ENCODE assay signal across 9 cellular contexts in the genomic region with DNA sequence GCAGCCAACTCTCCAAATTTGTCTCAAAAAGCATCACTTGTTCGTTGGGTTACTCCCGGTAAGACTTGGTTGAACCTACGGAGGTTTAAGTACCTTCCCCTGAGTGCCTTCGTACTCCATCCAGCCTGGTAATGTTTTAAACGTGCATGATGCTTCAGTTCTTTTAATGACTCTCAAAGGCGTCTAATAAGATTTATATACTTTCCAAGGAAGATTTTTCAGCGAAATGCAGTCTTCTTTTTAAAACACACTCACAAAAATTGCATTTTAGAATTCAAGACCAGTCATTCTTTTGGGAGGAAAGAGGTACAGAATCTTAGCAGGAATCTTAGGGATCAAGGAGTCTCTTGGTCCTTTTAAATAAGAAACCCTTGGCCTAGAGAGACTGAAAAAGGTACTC. TPM values are rescaled to one million over a fixed set of nuclear protein-coding genes. Genes with fewer than 3 reads are reported as not detected.
DNase-seq lines count a peak whose midpoint lies in the region; ATAC-seq, FAIRE-seq and TF ChIP-seq lines count a peak whose summit lies in the region.
"Had no signal": no experiment of that assay in that cellular context is flagged by ENCODE, and none has a peak within 500 bp of the region (broad histone marks: within the 10 kb centered on the region; RNA-seq: fewer than 3 reads in every experiment).

No MANE protein-coding gene starts in this region.

- H3K4me1 Mint-ChIP-seq in MCF 10A (ENCODE audit: insufficient read depth, unreplicated experiment) = no peaks in the 10 kb centered on the region
- peaks cover 0 to 26% (median 17%) of the 10 kb centered on the region in 7 donors for H3K4me1 Mint-ChIP-seq in naive thymus-derived CD4-positive, alpha-beta T cell

- TF ChIP-seq EP300 in A549 (IDR thresholded peaks at IDR 0.05) = no peak

- H3K9me3 ChIP-seq in A549 (no peaks in the 10 kb centered on the region), HAP-1 (no peaks in the 10 kb centered on the region)
- H3K9me3 ChIP-seq in naive thymus-derived CD4-positive, alpha-beta T cell (ENCODE audit: control insufficient read depth in 2 of 3, low read length in 3 of 3) = no peaks in the 10 kb centered on the region

- no peak for TF ChIP-seq RAD21 in A549 (conservative IDR thresholded peaks at IDR 0.05 in 1 of 2, IDR thresholded peaks at IDR 0.05 in 1 of 2)

- no peaks in the 10 kb centered on the region for H3K9me3 Mint-ChIP-seq in MCF 10A (ENCODE audit: unreplicated experiment)
- H3K9me3 Mint-ChIP-seq in naive thymus-derived CD4-positive, alpha-beta T cell = no peaks in the 10 kb centered on the region

- H3K36me3 Mint-ChIP-seq in MCF 10A (ENCODE audit: insufficient read depth, unreplicated experiment) = peaks cover 6% of the 10 kb centered on the region
- no peaks in the 10 kb centered on the region for H3K36me3 Mint-ChIP-seq in naive thymus-derived CD4-positive, alpha-beta T cell

- H3K4me2 ChIP-seq in A549 = no peak overlapping the region; the same call in 2 of the 3 replicates

- TF ChIP-seq POLR2A in A549 (IDR thresholded peaks at IDR 0.05; ENCODE audit: low read length) = no peak

- ATAC-seq in A549 = no peak
- ATAC-seq in naive thymus-derived CD4-positive, alpha-beta T cell = no peak
- ATAC-seq in HG02571 (IDR thresholded peaks at IDR 0.05; ENCODE audit: unreplicated experiment) = no peak

- peaks cover 39% of the 10 kb centered on the region for H3K27me3 Mint-ChIP-seq in MCF 10A (ENCODE audit: insufficient read depth, unreplicated experiment)
- H3K27me3 Mint-ChIP-seq in naive thymus-derived CD4-positive, alpha-beta T cell = peaks cover 24 to 55% (median 34%) of the 10 kb centered on the region in 5 donors

- no peak for TF ChIP-seq CTCF in A549 (IDR thresholded peaks at IDR 0.05)
- TF ChIP-seq CTCF in MCF 10A (IDR thresholded peaks at IDR 0.05; ENCODE audit: unreplicated experiment) = no peak

- POLR2A ChIA-PET in A549 (lab: Yijun Ruan, JAX) (no interaction called here), MCF 10A (lab: Yijun Ruan, JAX) (no interaction called here)
- POLR2A ChIA-PET in naive thymus-derived CD4-positive, alpha-beta T cell (lab: Charles Lee) = no interaction called here

- no peaks in the 10 kb centered on the region for H3K36me3 ChIP-seq in HAP-1 (replicated peaks)
- H3K36me3 ChIP-seq in naive thymus-derived CD4-positive, alpha-beta T cell (ENCODE audit: control insufficient read depth in 2 of 3, insufficient read depth in 3 of 3, low read length in 3 of 3) = no peaks in the 10 kb centered on the region

- CTCF ChIA-PET in A549 (lab: Yijun Ruan, JAX) = no interaction called here
- CTCF ChIA-PET in MCF 10A (lab: Yijun Ruan, JAX) = no interaction called here
- CTCF ChIA-PET in naive thymus-derived CD4-positive, alpha-beta T cell (lab: Charles Lee) = no interaction called here

- 81% methylated on average over 7 of the region's 7 CpGs for WGBS in A549 (ENCODE audit: missing lambda C conversion rate)

- FAIRE-seq in A549 (lab: Jason Lieb, UNC) = no peak

- H3K4me3 ChIP-seq in A549 (no peak overlapping the region; the same call in 2 of the 3 replicates), HAP-1 (peak overlapping the region; percentile 22; the same call in 1 of the 2 replicates)
- H3K4me3 ChIP-seq in naive thymus-derived CD4-positive, alpha-beta T cell (ENCODE audit: low read length) = no peak overlapping the region

- no peak for DNase-seq in A549 (ENCODE audit: low read depth in 1 of 2, low spot score in 1 of 2)
- no peak for DNase-seq in HAP-1 (ENCODE audit: low spot score in 2 of 2)
- DNase-seq in MCF 10A (ENCODE audit: unreplicated experiment) = no peak
- DNase-seq in naive thymus-derived CD4-positive, alpha-beta T cell = no peak
- no peak for DNase-seq in SKM-1 (lab: John Stamatoyannopoulos, UW; ENCODE audit: unreplicated experiment)
- DNase-seq in superior temporal gyrus (ENCODE audit: extremely low spot score) = no peak
- DNase-seq in middle frontal gyrus (ENCODE audit: extremely low spot score, low spot score) = no peak

- BruUV-seq in MCF 10A (replicated peaks; lab: Mats Ljungman, UMichigan) = no TSS peak

- peak overlapping the region; percentile 69 for H3K4me3 Mint-ChIP-seq in MCF 10A (ENCODE audit: unreplicated experiment)
- peak overlapping the region; percentile 70 to 95 (median 82) for H3K4me3 Mint-ChIP-seq in naive thymus-derived CD4-positive, alpha-beta T cell

- H3K27ac ChIP-seq in A549 = no peak overlapping the region
- no peak overlapping the region for H3K27ac ChIP-seq in naive thymus-derived CD4-positive, alpha-beta T cell (ENCODE audit: low read depth, low read length)
- H3K27ac ChIP-seq: VCaP had no signal

- in situ Hi-C loops in HAP-1 (cut with MboI; ENCODE audit: low sequenced_read_pairs) = no loop called here

- no peak overlapping the region for H3K27ac Mint-ChIP-seq in MCF 10A (ENCODE audit: low read depth, unreplicated experiment)
- no peak overlapping the region for H3K27ac Mint-ChIP-seq in naive thymus-derived CD4-positive, alpha-beta T cell

- H3K4me1 ChIP-seq in A549 (no peaks in the 10 kb centered on the region), HAP-1 (no peaks in the 10 kb centered on the region)
- no peaks in the 10 kb centered on the region for H3K4me1 ChIP-seq in naive thymus-derived CD4-positive, alpha-beta T cell (ENCODE audit: control insufficient read depth in 2 of 2, insufficient read depth in 2 of 2, low read length in 2 of 2)

- intact Hi-C loops in MCF 10A (cut with micrococcal nuclease) = loop anchor here (5.0 kb wide), 1 partner anchor 200 kb away; a partner anchor contains a TSS
- intact Hi-C loops in naive thymus-derived CD4-positive, alpha-beta T cell (cut with micrococcal nuclease) = loop anchor here (5.0 to 10.0 kb wide), 4 partner anchors 503 to 780 kb away; a partner anchor contains a TSS

- H3K27me3 ChIP-seq in HAP-1 (ENCODE audit: low read depth) = peaks cover 36% of the 10 kb centered on the region
- H3K27me3 ChIP-seq in naive thymus-derived CD4-positive, alpha-beta T cell (ENCODE audit: control insufficient read depth in 2 of 2, insufficient read depth in 2 of 2, low read length in 2 of 2) = peaks cover 0 to 7% of the 10 kb centered on the region in 2 donors

TF ChIP-seq in A549, 52 proteins besides CTCF, POLR2A, EP300 and RAD21:
- TF ChIP-seq CBX8 (IDR thresholded peaks at IDR 0.05) = 0 out of 2 replicates have a peak, but pooled peaks have one; percentile 21
- TF ChIP-seq, protein P1, sequence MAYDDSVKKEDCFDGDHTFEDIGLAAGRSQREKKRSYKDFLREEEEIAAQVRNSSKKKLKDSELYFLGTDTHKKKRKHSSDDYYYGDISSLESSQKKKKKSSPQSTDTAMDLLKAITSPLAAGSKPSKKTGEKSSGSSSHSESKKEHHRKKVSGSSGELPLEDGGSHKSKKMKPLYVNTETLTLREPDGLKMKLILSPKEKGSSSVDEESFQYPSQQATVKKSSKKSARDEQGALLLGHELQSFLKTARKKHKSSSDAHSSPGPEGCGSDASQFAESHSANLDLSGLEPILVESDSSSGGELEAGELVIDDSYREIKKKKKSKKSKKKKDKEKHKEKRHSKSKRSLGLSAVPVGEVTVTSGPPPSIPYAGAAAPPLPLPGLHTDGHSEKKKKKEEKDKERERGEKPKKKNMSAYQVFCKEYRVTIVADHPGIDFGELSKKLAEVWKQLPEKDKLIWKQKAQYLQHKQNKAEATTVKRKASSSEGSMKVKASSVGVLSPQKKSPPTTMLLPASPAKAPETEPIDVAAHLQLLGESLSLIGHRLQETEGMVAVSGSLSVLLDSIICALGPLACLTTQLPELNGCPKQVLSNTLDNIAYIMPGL (CRISPR knock-in tag; IDR thresholded peaks at IDR 0.05; ENCODE audit: borderline replicate concordance) = no peak

RNA-seq across cellular contexts. Expression of a gene that starts 0.4 kb away (rescaled TPM):
- polyA plus RNA-seq in A549 (2011; rRNA removed) (0.04 TPM in 1 of 2 replicates, not detected in the other), A549 (2017; fragmentation: RNase III; extraction: RNeasy Plus Mini Kit Qiagen cat#74134 plus additional on column Dnase treatment) (0.03 TPM in 1 of 3 replicates, not detected in the others)
- polyA plus RNA-seq in A549 (2012; cell fraction: cytosol; rRNA removed) = 0.01 TPM in 1 of 2 replicates, not detected in the other
- polyA plus RNA-seq in A549 (2012; cell fraction: nucleus; rRNA removed) = 0.01 TPM in 1 of 2 replicates, not detected in the other
- polyA minus RNA-seq in A549 (2011; rRNA and poly(A)+ RNA removed) = not detected in 2 replicates
- total RNA-seq in MCF 10A (2022) = not detected in 2 replicates
- total RNA-seq in naive thymus-derived CD4-positive, alpha-beta T cell = under 1 TPM in 1 of 5 experiments, not detected in 4; 0.99 TPM
- polyA plus RNA-seq in naive thymus-derived CD4-positive, alpha-beta T cell = not detected
